Comparison of ENCODE assay signal across 1 cellular context in the genomic region with DNA sequence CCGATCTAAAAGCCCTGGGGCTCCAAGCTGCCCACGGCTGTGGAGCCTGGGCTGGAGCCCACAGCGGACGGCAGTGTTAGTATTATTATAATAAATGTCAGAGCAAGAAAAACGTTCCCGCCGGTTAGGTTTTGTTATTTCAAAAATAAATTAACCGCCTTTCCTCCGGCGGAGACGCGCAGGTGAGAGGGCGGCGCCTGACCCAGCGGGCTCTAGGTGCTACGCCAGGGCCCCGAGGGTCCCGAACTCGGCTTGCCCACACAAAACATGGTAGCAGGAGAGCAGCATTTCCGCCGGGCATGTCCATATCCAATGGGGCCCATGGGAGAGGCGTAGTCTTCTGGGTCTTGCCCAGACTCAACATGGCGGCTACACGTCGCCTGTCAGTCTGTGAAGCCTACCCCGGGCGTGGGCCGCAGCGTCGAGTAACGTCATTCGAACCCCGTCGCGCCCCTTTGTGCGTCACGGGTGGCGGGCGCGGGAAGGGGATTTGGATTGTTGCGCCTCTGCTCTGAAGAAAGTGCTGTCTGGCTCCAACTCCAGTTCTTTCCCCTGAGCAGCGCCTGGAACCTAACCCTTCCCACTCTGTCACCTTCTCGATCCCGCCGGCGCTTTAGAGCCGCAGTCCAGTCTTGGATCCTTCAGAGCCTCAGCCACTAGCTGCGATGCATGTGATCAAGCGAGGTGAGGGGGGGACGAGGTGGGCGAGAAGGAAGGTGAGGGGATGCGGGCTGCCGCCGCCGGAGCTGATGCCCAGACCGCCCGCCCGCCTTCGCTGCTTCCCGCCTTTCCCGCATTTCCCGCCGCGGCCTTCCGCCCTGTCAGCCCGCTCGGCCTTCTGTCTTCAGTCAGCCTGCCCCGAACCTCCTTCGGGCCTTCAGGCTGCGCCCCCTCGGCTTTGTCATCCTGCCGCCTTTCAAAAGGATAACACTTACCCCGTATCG.
A peak's percentile ranks its signal among the peaks of the same experiment; 100 is the strongest.
TF ChIP-seq lines count a peak whose summit lies in the region.

TSS of gene RRM1 (plus strand) at position 452 of the 944 bp plus-strand sequence. CDS start at position 666, 214 bp downstream.

TF ChIP-seq in HepG2, 621 proteins besides CTCF, POLR2A, EP300 and RAD21 (continued from another document and continues in another):
- TF ChIP-seq, protein P1, sequence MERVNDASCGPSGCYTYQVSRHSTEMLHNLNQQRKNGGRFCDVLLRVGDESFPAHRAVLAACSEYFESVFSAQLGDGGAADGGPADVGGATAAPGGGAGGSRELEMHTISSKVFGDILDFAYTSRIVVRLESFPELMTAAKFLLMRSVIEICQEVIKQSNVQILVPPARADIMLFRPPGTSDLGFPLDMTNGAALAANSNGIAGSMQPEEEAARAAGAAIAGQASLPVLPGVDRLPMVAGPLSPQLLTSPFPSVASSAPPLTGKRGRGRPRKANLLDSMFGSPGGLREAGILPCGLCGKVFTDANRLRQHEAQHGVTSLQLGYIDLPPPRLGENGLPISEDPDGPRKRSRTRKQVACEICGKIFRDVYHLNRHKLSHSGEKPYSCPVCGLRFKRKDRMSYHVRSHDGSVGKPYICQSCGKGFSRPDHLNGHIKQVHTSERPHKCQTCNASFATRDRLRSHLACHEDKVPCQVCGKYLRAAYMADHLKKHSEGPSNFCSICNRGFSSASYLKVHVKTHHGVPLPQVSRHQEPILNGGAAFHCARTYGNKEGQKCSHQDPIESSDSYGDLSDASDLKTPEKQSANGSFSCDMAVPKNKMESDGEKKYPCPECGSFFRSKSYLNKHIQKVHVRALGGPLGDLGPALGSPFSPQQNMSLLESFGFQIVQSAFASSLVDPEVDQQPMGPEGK (CRISPR knock-in tag; IDR thresholded peaks at IDR 0.05), result peak; percentile 42
- TF ChIP-seq ZNF687 (CRISPR knock-in tag; IDR thresholded peaks at IDR 0.05) (peak; percentile 94), ZNF619 (CRISPR knock-in tag; IDR thresholded peaks at IDR 0.05) (peak; percentile 87), FOXK1 (CRISPR knock-in tag; IDR thresholded peaks at IDR 0.05; ENCODE audit: borderline replicate concordance, low read depth) (peak; percentile 96), NR2C2 (CRISPR knock-in tag; IDR thresholded peaks at IDR 0.05; ENCODE audit: borderline replicate concordance) (peak; percentile 95), XRCC5 (optimal IDR thresholded peaks at IDR 0.05; ENCODE audit: low read length) (peak; percentile 77), GATAD2A (CRISPR knock-in tag; IDR thresholded peaks at IDR 0.05) (peak; percentile 46), CEBPG (CRISPR knock-in tag; IDR thresholded peaks at IDR 0.05) (peak; percentile 45; the same call in 1 of the 2 replicates), ARID5B (CRISPR knock-in tag; IDR thresholded peaks at IDR 0.05) (peak; percentile 75), SOX13 (IDR thresholded peaks at IDR 0.05) (no peak), SOX13 (CRISPR knock-in tag; conservative IDR thresholded peaks at IDR 0.05 in 1 of 2, IDR thresholded peaks at IDR 0.05 in 1 of 2) (peak in 1 of 2 experiments; percentile 55; a peak in 1 of 4 replicates), THAP11 (CRISPR knock-in tag; IDR thresholded peaks at IDR 0.05) (peak; percentile 94), HMGA1 (CRISPR knock-in tag; conservative IDR thresholded peaks at IDR 0.05) (no peak), HNRNPUL1 (IDR thresholded peaks at IDR 0.05; ENCODE audit: low read depth, low read length) (no peak), SNAPC4 (CRISPR knock-in tag; IDR thresholded peaks at IDR 0.05) (peak; percentile 73; the same call in 1 of the 2 replicates), ZNF207 (IDR thresholded peaks at IDR 0.05; ENCODE audit: borderline replicate concordance) (no peak), TEF (CRISPR knock-in tag; IDR thresholded peaks at IDR 0.05) (no peak), FOXK2 (IDR thresholded peaks at IDR 0.05) (peak; percentile 23; the same call in 1 of the 2 replicates), KLF11 (CRISPR knock-in tag; IDR thresholded peaks at IDR 0.05) (peak; percentile 52; the same call in 1 of the 2 replicates), IRF2 (CRISPR knock-in tag; IDR thresholded peaks at IDR 0.05) (peak; percentile 96), IKZF1 (IDR thresholded peaks at IDR 0.05) (no peak), TOE1 (CRISPR knock-in tag; IDR thresholded peaks at IDR 0.05) (peak; percentile 85; the same call in 1 of the 2 replicates), AKAP8 (CRISPR knock-in tag; IDR thresholded peaks at IDR 0.05) (no peak), SIX4 (CRISPR knock-in tag; IDR thresholded peaks at IDR 0.05) (peak; percentile 86), NFYC (CRISPR knock-in tag; IDR thresholded peaks at IDR 0.05) (peak; percentile 78), NFATC3 (CRISPR knock-in tag; IDR thresholded peaks at IDR 0.05) (peak; percentile 42; the same call in 1 of the 2 replicates), SRSF9 (IDR thresholded peaks at IDR 0.05; ENCODE audit: borderline replicate concordance, insufficient read depth, low read depth, low read length, poor library complexity, severe bottlenecking) (no peak), KAT8 (CRISPR knock-in tag; IDR thresholded peaks at IDR 0.05) (peak; percentile 97)
- TF ChIP-seq, protein P2, sequence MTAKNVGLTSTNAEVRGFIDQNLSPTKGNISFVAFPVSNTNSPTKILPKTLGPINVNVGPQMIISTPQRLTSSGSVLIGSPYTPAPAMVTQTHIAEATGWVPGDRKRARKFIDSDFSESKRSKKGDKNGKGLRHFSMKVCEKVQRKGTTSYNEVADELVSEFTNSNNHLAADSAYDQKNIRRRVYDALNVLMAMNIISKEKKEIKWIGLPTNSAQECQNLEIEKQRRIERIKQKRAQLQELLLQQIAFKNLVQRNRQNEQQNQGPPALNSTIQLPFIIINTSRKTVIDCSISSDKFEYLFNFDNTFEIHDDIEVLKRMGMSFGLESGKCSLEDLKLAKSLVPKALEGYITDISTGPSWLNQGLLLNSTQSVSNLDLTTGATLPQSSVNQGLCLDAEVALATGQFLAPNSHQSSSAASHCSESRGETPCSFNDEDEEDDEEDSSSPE (CRISPR knock-in tag; IDR thresholded peaks at IDR 0.05), result peak; percentile 100
- TF ChIP-seq, protein P3, sequence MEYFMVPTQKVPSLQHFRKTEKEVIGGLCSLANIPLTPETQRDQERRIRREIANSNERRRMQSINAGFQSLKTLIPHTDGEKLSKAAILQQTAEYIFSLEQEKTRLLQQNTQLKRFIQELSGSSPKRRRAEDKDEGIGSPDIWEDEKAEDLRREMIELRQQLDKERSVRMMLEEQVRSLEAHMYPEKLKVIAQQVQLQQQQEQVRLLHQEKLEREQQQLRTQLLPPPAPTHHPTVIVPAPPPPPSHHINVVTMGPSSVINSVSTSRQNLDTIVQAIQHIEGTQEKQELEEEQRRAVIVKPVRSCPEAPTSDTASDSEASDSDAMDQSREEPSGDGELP (IDR thresholded peaks at IDR 0.05; ENCODE audit: borderline replicate concordance, low read depth), result peak; percentile 36; the same call in 1 of the 2 replicates
- TF ChIP-seq, protein P4, sequence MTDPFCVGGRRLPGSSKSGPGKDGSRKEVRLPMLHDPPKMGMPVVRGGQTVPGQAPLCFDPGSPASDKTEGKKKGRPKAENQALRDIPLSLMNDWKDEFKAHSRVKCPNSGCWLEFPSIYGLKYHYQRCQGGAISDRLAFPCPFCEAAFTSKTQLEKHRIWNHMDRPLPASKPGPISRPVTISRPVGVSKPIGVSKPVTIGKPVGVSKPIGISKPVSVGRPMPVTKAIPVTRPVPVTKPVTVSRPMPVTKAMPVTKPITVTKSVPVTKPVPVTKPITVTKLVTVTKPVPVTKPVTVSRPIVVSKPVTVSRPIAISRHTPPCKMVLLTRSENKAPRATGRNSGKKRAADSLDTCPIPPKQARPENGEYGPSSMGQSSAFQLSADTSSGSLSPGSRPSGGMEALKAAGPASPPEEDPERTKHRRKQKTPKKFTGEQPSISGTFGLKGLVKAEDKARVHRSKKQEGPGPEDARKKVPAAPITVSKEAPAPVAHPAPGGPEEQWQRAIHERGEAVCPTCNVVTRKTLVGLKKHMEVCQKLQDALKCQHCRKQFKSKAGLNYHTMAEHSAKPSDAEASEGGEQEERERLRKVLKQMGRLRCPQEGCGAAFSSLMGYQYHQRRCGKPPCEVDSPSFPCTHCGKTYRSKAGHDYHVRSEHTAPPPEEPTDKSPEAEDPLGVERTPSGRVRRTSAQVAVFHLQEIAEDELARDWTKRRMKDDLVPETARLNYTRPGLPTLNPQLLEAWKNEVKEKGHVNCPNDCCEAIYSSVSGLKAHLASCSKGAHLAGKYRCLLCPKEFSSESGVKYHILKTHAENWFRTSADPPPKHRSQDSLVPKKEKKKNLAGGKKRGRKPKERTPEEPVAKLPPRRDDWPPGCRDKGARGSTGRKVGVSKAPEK (CRISPR knock-in tag; IDR thresholded peaks at IDR 0.05; ENCODE audit: borderline replicate concordance), result no peak
